9 cellular contexts compared by ENCODE assay signal in the genomic region with DNA sequence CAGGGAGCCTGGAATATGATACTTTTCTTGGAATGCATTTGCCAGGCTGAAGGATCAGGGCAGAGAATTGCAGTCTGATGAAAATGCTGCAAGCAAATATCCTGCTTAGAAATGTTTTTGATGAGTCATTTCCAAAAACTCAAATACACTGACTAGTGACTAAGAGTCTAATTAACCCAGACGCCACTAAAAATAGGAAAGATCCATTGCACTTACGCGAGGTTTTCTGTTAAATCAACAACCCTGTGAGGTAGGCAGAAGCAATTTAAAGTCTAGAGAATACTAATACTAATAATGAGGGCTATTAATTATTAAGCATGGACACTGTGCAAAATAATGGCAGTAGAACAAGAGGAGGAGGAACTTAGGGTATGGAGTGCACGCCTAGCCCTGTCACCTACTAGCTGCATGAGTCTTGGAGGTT.
A peak's percentile ranks its signal among the peaks of the same experiment; 100 is the strongest.
DNase-seq lines count a peak whose midpoint lies in the region; ATAC-seq, FAIRE-seq and TF ChIP-seq lines count a peak whose summit lies in the region.
"Had no signal": no experiment of that assay in that cellular context is flagged by ENCODE, and none has a peak within 500 bp of the region (broad histone marks: within the 10 kb centered on the region; RNA-seq: fewer than 3 reads in every experiment).

No MANE protein-coding gene starts in this region.

- POLR2A ChIA-PET in activated CD4-positive, alpha-beta T cell treated with anti-CD3 and anti-CD28 coated beads, Interleukin-2, amount 10 ng/mL, durations not matched to agents 7 days and 5 days (lab: Charles Lee): no interaction called here

- peaks cover 2% of the 10 kb centered on the region for H3K27me3 Mint-ChIP-seq in activated CD4-positive, alpha-beta T cell treated with anti-CD3 and anti-CD28 coated beads, Interleukin-2, amount 10 ng/mL, durations not matched to agents 7 days and 5 days

- H3K9me3 ChIP-seq in SJSA1 (replicated peaks) (no peaks in the 10 kb centered on the region), mesodermal cell (ENCODE audit: control insufficient read depth, low read length) (no peaks in the 10 kb centered on the region)

- H3K27ac ChIP-seq in SJSA1 (peak overlapping the region; percentile 45), mesodermal cell (ENCODE audit: low read depth, low read length, severe bottlenecking) (peak overlapping the region; percentile 80)

- H3K4me1 Mint-ChIP-seq in activated CD4-positive, alpha-beta T cell treated with anti-CD3 and anti-CD28 coated beads, Interleukin-2, amount 10 ng/mL, durations not matched to agents 7 days and 5 days: no peaks in the 10 kb centered on the region
- H3K4me1 Mint-ChIP-seq: stimulated activated naive B cell treated with anti-CD40 and anti-IgM and Interleukin-4, amounts not matched to agents 10 μg/mL and 1 μg/mL and 100 μg/mL, for 72 hours had no signal

- H3K27me3 ChIP-seq in SJSA1 (replicated peaks): no peaks in the 10 kb centered on the region

- H3K4me3 ChIP-seq in SJSA1: no peak overlapping the region
- H3K4me3 ChIP-seq in mesodermal cell (ENCODE audit: extremely low read depth, insufficient read depth, low read length, poor library complexity, severe bottlenecking): no peak overlapping the region

- ATAC-seq in GM18511 (IDR thresholded peaks at IDR 0.05; ENCODE audit: unreplicated experiment) (peak; percentile 95), HG02973 (IDR thresholded peaks at IDR 0.05; ENCODE audit: unreplicated experiment) (peak; percentile 66), HG02884 (IDR thresholded peaks at IDR 0.05; ENCODE audit: unreplicated experiment) (no peak)
- ATAC-seq: stimulated activated naive B cell treated with anti-CD40 and anti-IgM and Interleukin-4, amounts not matched to agents 10 μg/mL and 1 μg/mL and 100 μg/mL, for 72 hours had no signal

- DNase-seq in SJSA1 (ENCODE audit: low read depth in 1 of 2, low spot score in 2 of 2) (peak in 1 of 2 experiments; percentile 69), NCI-H748 (lab: John Stamatoyannopoulos, UW; ENCODE audit: unreplicated experiment) (no peak), GM12891 (ENCODE audit: insufficient read length, low spot score) (no peak)
- no peak for DNase-seq in activated CD4-positive, alpha-beta T cell treated with anti-CD3 and anti-CD28 coated beads, Interleukin-2, amount 10 ng/mL, durations not matched to agents 7 days and 5 days
- DNase-seq: stimulated activated naive B cell treated with anti-CD40 and anti-IgM and Interleukin-4, amounts not matched to agents 10 μg/mL and 1 μg/mL and 100 μg/mL, for 72 hours had no signal

- H3K36me3 Mint-ChIP-seq in activated CD4-positive, alpha-beta T cell treated with anti-CD3 and anti-CD28 coated beads, Interleukin-2, amount 10 ng/mL, durations not matched to agents 7 days and 5 days (ENCODE audit: low read depth): no peaks in the 10 kb centered on the region

- 100% methylated on average over 1 of the region's 4 CpGs for WGBS in mesodermal cell (ENCODE audit: insufficient coverage in 2 of 2), 2 experiments

- no peaks in the 10 kb centered on the region for H3K9me3 Mint-ChIP-seq in activated CD4-positive, alpha-beta T cell treated with anti-CD3 and anti-CD28 coated beads, Interleukin-2, amount 10 ng/mL, durations not matched to agents 7 days and 5 days

- no peak for TF ChIP-seq POLR2A in GM12891 (IDR thresholded peaks at IDR 0.05; ENCODE audit: low read depth, low read length)

- H3K4me3 Mint-ChIP-seq in activated CD4-positive, alpha-beta T cell treated with anti-CD3 and anti-CD28 coated beads, Interleukin-2, amount 10 ng/mL, durations not matched to agents 7 days and 5 days: no peak overlapping the region
- H3K4me3 Mint-ChIP-seq: stimulated activated naive B cell treated with anti-CD40 and anti-IgM and Interleukin-4, amounts not matched to agents 10 μg/mL and 1 μg/mL and 100 μg/mL, for 72 hours had no signal

- FAIRE-seq in GM12891 (lab: Jason Lieb, UNC): no peak

- no peak overlapping the region for H3K27ac Mint-ChIP-seq in activated CD4-positive, alpha-beta T cell treated with anti-CD3 and anti-CD28 coated beads, Interleukin-2, amount 10 ng/mL, durations not matched to agents 7 days and 5 days
- H3K27ac Mint-ChIP-seq: stimulated activated naive B cell treated with anti-CD40 and anti-IgM and Interleukin-4, amounts not matched to agents 10 μg/mL and 1 μg/mL and 100 μg/mL, for 72 hours had no signal

- H3K36me3 ChIP-seq in SJSA1 (no peaks in the 10 kb centered on the region), mesodermal cell (ENCODE audit: control insufficient read depth, insufficient read depth, low read length) (no peaks in the 10 kb centered on the region)

- CTCF ChIA-PET in activated CD4-positive, alpha-beta T cell treated with anti-CD3 and anti-CD28 coated beads, Interleukin-2, amount 10 ng/mL, durations not matched to agents 7 days and 5 days (lab: Charles Lee): no interaction called here

- H3K4me1 ChIP-seq in SJSA1 (replicated peaks) (peaks cover 46% of the 10 kb centered on the region), mesodermal cell (ENCODE audit: control insufficient read depth, insufficient read depth, low read length, poor library complexity, severe bottlenecking) (peaks cover 38% of the 10 kb centered on the region)

TF ChIP-seq in GM12891, 5 proteins besides CTCF, POLR2A, EP300 and RAD21:
- TF ChIP-seq POU2F2 (IDR thresholded peaks at IDR 0.05; ENCODE audit: low read depth, low read length): no peak
- TF ChIP-seq SPI1 (IDR thresholded peaks at IDR 0.05; ENCODE audit: low read depth, low read length): no peak
- TF ChIP-seq POLR2AphosphoS5 (IDR thresholded peaks at IDR 0.05; ENCODE audit: low read depth, low read length): no peak
- no peak for TF ChIP-seq PAX5 (IDR thresholded peaks at IDR 0.05; ENCODE audit: insufficient read depth, low read length, severe bottlenecking)
- TF ChIP-seq TAF1 (IDR thresholded peaks at IDR 0.05; ENCODE audit: low read depth, low read length): no peak
